ENCODE assay signal across 9 cellular contexts in genomic region chr9:1052119-1052907, GRCh38. TPM values are rescaled to one million over a fixed set of nuclear protein-coding genes. Genes with fewer than 3 reads are reported as not detected.
DNase-seq lines count a peak whose midpoint lies in the region; ATAC-seq, FAIRE-seq and TF ChIP-seq lines count a peak whose summit lies in the region.
"Had no signal": no experiment of that assay in that cellular context is flagged by ENCODE, and none has a peak within 500 bp of the region (broad histone marks: within the 10 kb centered on the region; RNA-seq: fewer than 3 reads in every experiment).

No MANE protein-coding gene starts in this region.

- no peaks in the 10 kb centered on the region for H3K36me3 ChIP-seq in astrocyte (ENCODE audit: insufficient read depth, low read length)

- TF ChIP-seq CTCF in astrocyte (IDR thresholded peaks at IDR 0.05; ENCODE audit: insufficient read depth, low read depth, low read length): no peak

- H3K9ac ChIP-seq in astrocyte (ENCODE audit: low read length): no peak overlapping the region

- no peak overlapping the region for H3K4me3 ChIP-seq in astrocyte (ENCODE audit: insufficient read depth, low read depth, low read length)

- CTCF ChIA-PET in activated CD8-positive, alpha-beta memory T cell treated with anti-CD3 and anti-CD28 coated beads, Interleukin-2, amount 10 ng/mL, durations not matched to agents 7 days and 5 days (lab: Charles Lee): interaction anchor here (0.8 kb wide), 1 partner anchor 78 kb away, joined by 3 read pairs; no protein-coding TSS in a partner anchor

- H3K4me1 ChIP-seq in astrocyte (ENCODE audit: insufficient read depth, low read length): no peaks in the 10 kb centered on the region

- H3K27me3 ChIP-seq in astrocyte (ENCODE audit: insufficient read depth, low read length): peaks cover 68% of the 10 kb centered on the region

- peak overlapping the region; percentile 54 for H3K27ac Mint-ChIP-seq in activated CD8-positive, alpha-beta memory T cell treated with anti-CD3 and anti-CD28 coated beads, Interleukin-2, amount 10 ng/mL, durations not matched to agents 7 days and 5 days
- H3K27ac Mint-ChIP-seq in astrocyte (ENCODE audit: unreplicated experiment) (peak overlapping the region; percentile 72), memory B cell (no peak overlapping the region)

- ATAC-seq in activated CD8-positive, alpha-beta memory T cell treated with anti-CD3 and anti-CD28 coated beads, Interleukin-2, amount 10 ng/mL, durations not matched to agents 7 days and 5 days: peak; percentile 27
- ATAC-seq in memory B cell (ENCODE audit: low read depth) (no peak), HG03135 (IDR thresholded peaks at IDR 0.05; ENCODE audit: unreplicated experiment) (no peak)

- H3K27me3 Mint-ChIP-seq in activated CD8-positive, alpha-beta memory T cell treated with anti-CD3 and anti-CD28 coated beads, Interleukin-2, amount 10 ng/mL, durations not matched to agents 7 days and 5 days: peaks cover 88% of the 10 kb centered on the region
- H3K27me3 Mint-ChIP-seq in astrocyte (ENCODE audit: low read depth, unreplicated experiment) (peaks cover 81% of the 10 kb centered on the region), memory B cell (peaks cover 30% of the 10 kb centered on the region)

- H3K36me3 Mint-ChIP-seq in activated CD8-positive, alpha-beta memory T cell treated with anti-CD3 and anti-CD28 coated beads, Interleukin-2, amount 10 ng/mL, durations not matched to agents 7 days and 5 days: peaks cover 2% of the 10 kb centered on the region
- H3K36me3 Mint-ChIP-seq in astrocyte (ENCODE audit: low read depth, unreplicated experiment) (no peaks in the 10 kb centered on the region), memory B cell (peaks cover 1% of the 10 kb centered on the region)

- no peak for FAIRE-seq in astrocyte (lab: Jason Lieb, UNC)

- no peaks in the 10 kb centered on the region for H3K79me2 ChIP-seq in astrocyte (ENCODE audit: insufficient read depth, low read length)

- no peak for DNase-seq in activated CD8-positive, alpha-beta memory T cell treated with anti-CD3 and anti-CD28 coated beads, Interleukin-2, amount 10 ng/mL, durations not matched to agents 7 days and 5 days
- DNase-seq in activated CD8-positive, alpha-beta memory T cell treated with anti-CD3 and anti-CD28 coated beads, Interleukin-2, amount 50 U/mL, for 48 hours: no peak
- DNase-seq in astrocyte (ENCODE audit: low read depth): no peak
- no peak for DNase-seq in memory B cell (ENCODE audit: low spot score in 2 of 2)
- DNase-seq in superior temporal gyrus (ENCODE audit: extremely low spot score): peak; percentile 52
- DNase-seq in NOMO-1 treated with DMSO at 0.1 percent for 48 hours (lab: John Stamatoyannopoulos, UW; ENCODE audit: unreplicated experiment): no peak
- no peak for DNase-seq in T-helper 9 cell
- DNase-seq: activated effector memory CD4-positive, alpha-beta T cell treated with anti-CD3 and anti-CD28 coated beads, Interleukin-2, amount 50 U/mL, for 16 hours had no signal

- H3K4me1 Mint-ChIP-seq in activated CD8-positive, alpha-beta memory T cell treated with anti-CD3 and anti-CD28 coated beads, Interleukin-2, amount 10 ng/mL, durations not matched to agents 7 days and 5 days: peaks cover 32% of the 10 kb centered on the region
- H3K4me1 Mint-ChIP-seq in astrocyte (ENCODE audit: low read depth, unreplicated experiment) (peaks cover 5% of the 10 kb centered on the region), memory B cell (peaks cover 15% of the 10 kb centered on the region)

- no peaks in the 10 kb centered on the region for H4K20me1 ChIP-seq in astrocyte (ENCODE audit: insufficient read depth, low read length)

- peak overlapping the region; percentile 70 for H3K4me2 ChIP-seq in astrocyte (ENCODE audit: low read length)

- H3K9me3 ChIP-seq in astrocyte (ENCODE audit: insufficient read depth, low read depth, low read length): no peaks in the 10 kb centered on the region

- H2AFZ ChIP-seq in astrocyte (ENCODE audit: low read depth, low read length): peak overlapping the region; percentile 34

- H3K27ac ChIP-seq in astrocyte (ENCODE audit: low read depth, low read length): no peak overlapping the region

- no peak overlapping the region for H3K4me3 Mint-ChIP-seq in activated CD8-positive, alpha-beta memory T cell treated with anti-CD3 and anti-CD28 coated beads, Interleukin-2, amount 10 ng/mL, durations not matched to agents 7 days and 5 days
- H3K4me3 Mint-ChIP-seq in astrocyte (ENCODE audit: unreplicated experiment): peak overlapping the region; percentile 80
- peak overlapping the region; percentile 24 for H3K4me3 Mint-ChIP-seq in memory B cell

- no peaks in the 10 kb centered on the region for H3K9me3 Mint-ChIP-seq in activated CD8-positive, alpha-beta memory T cell treated with anti-CD3 and anti-CD28 coated beads, Interleukin-2, amount 10 ng/mL, durations not matched to agents 7 days and 5 days (ENCODE audit: low read depth)
- H3K9me3 Mint-ChIP-seq in astrocyte (ENCODE audit: unreplicated experiment): peaks cover 17% of the 10 kb centered on the region
- peaks cover 6% of the 10 kb centered on the region for H3K9me3 Mint-ChIP-seq in memory B cell

RNA-seq across cellular contexts. Expression of gene DMRT2, which starts 2.2 kb away (rescaled TPM):
- total RNA-seq in activated CD8-positive, alpha-beta memory T cell treated with anti-CD3 and anti-CD28 coated beads, Interleukin-2, amount 10 ng/mL, durations not matched to agents 7 days and 5 days: not detected
- 0.17 and 0.18 TPM in 2 replicates for total RNA-seq in astrocyte
